8 cellular contexts compared by ENCODE assay signal in the genomic region with DNA sequence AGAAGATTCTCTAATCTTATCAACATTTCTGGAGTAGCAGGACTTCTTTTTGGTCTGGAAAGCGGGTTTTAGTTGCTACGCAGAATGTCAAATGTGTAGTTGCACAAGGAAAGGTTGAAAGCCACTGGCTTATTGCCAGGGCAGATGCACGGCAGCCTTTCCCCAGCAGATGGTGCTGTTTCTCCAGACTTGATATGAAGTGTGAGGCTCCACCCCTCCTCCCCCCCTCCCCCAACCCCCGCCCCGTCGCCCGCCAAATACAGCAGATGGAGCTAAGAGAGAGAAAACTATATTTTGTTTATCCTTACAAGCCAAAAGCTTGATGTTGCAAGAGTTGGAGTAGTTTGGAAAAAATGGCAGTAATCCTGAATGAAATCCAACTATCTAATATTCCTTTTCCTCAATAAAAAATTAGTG. TPM values are rescaled to one million over a fixed set of nuclear protein-coding genes. Genes with fewer than 3 reads are reported as not detected.
A peak's percentile ranks its signal among the peaks of the same experiment; 100 is the strongest.
DNase-seq lines count a peak whose midpoint lies in the region; ATAC-seq and TF ChIP-seq lines count a peak whose summit lies in the region.

No MANE protein-coding gene starts in this region.

- H3K9ac ChIP-seq in fibroblast of lung (ENCODE audit: insufficient read depth, low read length): no peak overlapping the region

- no peak overlapping the region for H2AFZ ChIP-seq in OCI-LY7 (ENCODE audit: low read length)
- no peak overlapping the region for H2AFZ ChIP-seq in fibroblast of lung (ENCODE audit: low read length)

- no peak overlapping the region for H3K27ac Mint-ChIP-seq in neural crest cell (ENCODE audit: unreplicated experiment)
- no peak overlapping the region for H3K27ac Mint-ChIP-seq in stimulated activated naive CD8-positive, alpha-beta T cell treated with anti-CD3 and anti-CD28 coated beads, Interleukin-15, amount 100 ng/mL, for 72 hours

- DNase-seq in DMS153 (lab: John Stamatoyannopoulos, UW) (peak; percentile 53), HuH-7.5 (ENCODE audit: low spot score) (peak; percentile 64), OCI-LY7 (ENCODE audit: low spot score) (peak; percentile 77), activated T-cell treated with anti-CD3 and anti-CD28 coated beads for 48 hours (ENCODE audit: low read depth) (peak; percentile 76), fibroblast of lung (ENCODE audit: low read depth in 2 of 2) (peak; percentile 63 to 93), neural crest cell (ENCODE audit: low read depth, low spot score) (peak; percentile 97)
- peak; percentile 75 to 81 for DNase-seq in stimulated activated naive CD8-positive, alpha-beta T cell treated with anti-CD3 and anti-CD28 coated beads, Interleukin-15, amount 100 ng/mL, for 72 hours

- H3K4me2 ChIP-seq in OCI-LY7 (ENCODE audit: low read length): no peak overlapping the region
- no peak overlapping the region for H3K4me2 ChIP-seq in fibroblast of lung (ENCODE audit: extremely low read depth, insufficient read depth, low read length)

- H3K36me3 Mint-ChIP-seq in neural crest cell (ENCODE audit: low read depth): peaks cover 9% of the 10 kb centered on the region

- CTCF ChIA-PET in OCI-LY7 (lab: Charles Lee; ENCODE audit: unreplicated experiment): interaction anchor here (0.6 to 0.7 kb wide), 4 partner anchors 32 to 1819 kb away, joined by 3 read pairs; no protein-coding TSS in a partner anchor

- H3K79me2 ChIP-seq in OCI-LY7 (ENCODE audit: insufficient read depth, low read depth, low read length) (no peaks in the 10 kb centered on the region), fibroblast of lung (ENCODE audit: control insufficient read depth, insufficient read depth, low read length) (no peaks in the 10 kb centered on the region)

- no peaks in the 10 kb centered on the region for H3K27me3 ChIP-seq in fibroblast of lung (ENCODE audit: control insufficient read depth, insufficient read depth, low read length)

- H3K27ac ChIP-seq in OCI-LY7 (ENCODE audit: low read depth, low read length, poor library complexity, severe bottlenecking): no peak overlapping the region
- H3K27ac ChIP-seq in fibroblast of lung (ENCODE audit: insufficient read depth, low read length): no peak overlapping the region

- no peaks in the 10 kb centered on the region for H3K9me3 Mint-ChIP-seq in neural crest cell
- no peaks in the 10 kb centered on the region for H3K9me3 Mint-ChIP-seq in stimulated activated naive CD8-positive, alpha-beta T cell treated with anti-CD3 and anti-CD28 coated beads, Interleukin-15, amount 100 ng/mL, for 72 hours

- H3K36me3 ChIP-seq in OCI-LY7 (ENCODE audit: insufficient read depth, low read length): peaks cover 93% of the 10 kb centered on the region
- H3K36me3 ChIP-seq in fibroblast of lung (ENCODE audit: control insufficient read depth, insufficient read depth, low read length): peaks cover 2% of the 10 kb centered on the region

- H3K4me3 Mint-ChIP-seq in neural crest cell: no peak overlapping the region
- no peak overlapping the region for H3K4me3 Mint-ChIP-seq in stimulated activated naive CD8-positive, alpha-beta T cell treated with anti-CD3 and anti-CD28 coated beads, Interleukin-15, amount 100 ng/mL, for 72 hours

- H3K4me1 ChIP-seq in OCI-LY7 (ENCODE audit: insufficient read depth, low read length, poor library complexity, severe bottlenecking): no peaks in the 10 kb centered on the region
- H3K4me1 ChIP-seq in fibroblast of lung (ENCODE audit: control insufficient read depth, extremely low read depth, insufficient read depth, low read length): peaks cover 2% of the 10 kb centered on the region

- H4K20me1 ChIP-seq in OCI-LY7 (ENCODE audit: insufficient read depth, low read length) (no peaks in the 10 kb centered on the region), fibroblast of lung (ENCODE audit: control insufficient read depth, extremely low read depth, insufficient read depth, low read length) (no peaks in the 10 kb centered on the region)

- H3K9me2 ChIP-seq in OCI-LY7 (ENCODE audit: insufficient read depth, low read length): no peaks in the 10 kb centered on the region

- ATAC-seq in GM21526 (IDR thresholded peaks at IDR 0.05; ENCODE audit: low FRiP score, unreplicated experiment): peak; percentile 81
- peak; percentile 84 for ATAC-seq in stimulated activated naive CD8-positive, alpha-beta T cell treated with anti-CD3 and anti-CD28 coated beads, Interleukin-15, amount 100 ng/mL, for 72 hours

- BruUV-seq in OCI-LY7 (replicated peaks; lab: Mats Ljungman, UMichigan): no TSS peak

- intact Hi-C loops in OCI-LY7 (cut with micrococcal nuclease; ENCODE audit: unreplicated experiment): loop anchor here (1.0 to 10.0 kb wide), 2 partner anchors 277 to 822 kb away; a partner anchor contains a TSS

- POLR2A ChIA-PET in OCI-LY7 (lab: Charles Lee): no interaction called here

- H3K27me3 Mint-ChIP-seq in neural crest cell (ENCODE audit: low read depth): no peaks in the 10 kb centered on the region
- H3K27me3 Mint-ChIP-seq in stimulated activated naive CD8-positive, alpha-beta T cell treated with anti-CD3 and anti-CD28 coated beads, Interleukin-15, amount 100 ng/mL, for 72 hours: no peaks in the 10 kb centered on the region

- H3K9me3 ChIP-seq in OCI-LY7 (ENCODE audit: low read length) (0 out of 2 replicates have a peak, but pooled peaks cover 7% of the 10 kb centered on the region), fibroblast of lung (ENCODE audit: control insufficient read depth, insufficient read depth, low read depth, low read length) (no peaks in the 10 kb centered on the region)

- TF ChIP-seq CTCF in OCI-LY7 (conservative IDR thresholded peaks at IDR 0.05; ENCODE audit: low read length) (peak; percentile 73), fibroblast of lung (conservative IDR thresholded peaks at IDR 0.05 in 1 of 2, IDR thresholded peaks at IDR 0.05 in 1 of 2; ENCODE audit: low read depth in 1 of 2, low read length in 2 of 2) (peak; percentile 74 to 77), neural crest cell (conservative IDR thresholded peaks at IDR 0.05) (peak; percentile 94)

- H3K4me3 ChIP-seq in OCI-LY7 (ENCODE audit: low read depth, low read length, poor library complexity, severe bottlenecking) (no peak overlapping the region), fibroblast of lung (replicated peaks in 1 of 4; ENCODE audit: control extremely low read depth in 1 of 4, insufficient read depth in 1 of 4, low read depth in 3 of 4, low read length in 4 of 4) (no peak overlapping the region)

- H3K4me1 Mint-ChIP-seq in neural crest cell: peaks cover 18% of the 10 kb centered on the region
- no peaks in the 10 kb centered on the region for H3K4me1 Mint-ChIP-seq in stimulated activated naive CD8-positive, alpha-beta T cell treated with anti-CD3 and anti-CD28 coated beads, Interleukin-15, amount 100 ng/mL, for 72 hours

RNA-seq across cellular contexts. Expression of a gene that starts 32.0 kb away (rescaled TPM):
- 49.7 and 58.7 TPM in 2 replicates for total RNA-seq in OCI-LY7 (2014; rRNA removed; shearing (Covaris generic))
- 64.9 and 70.2 TPM in 2 replicates for total RNA-seq in OCI-LY7 (2022)
- 36.5 and 43.6 TPM in 2 replicates for total RNA-seq in fibroblast of lung
- 17.1 and 22.0 TPM in 2 replicates for polyA plus RNA-seq in fibroblast of lung
- polyA plus RNA-seq in fibroblast of lung (2012): 27.0 and 34.2 TPM in 2 replicates
- 1.1 and 9.8 TPM in 2 replicates for polyA minus RNA-seq in fibroblast of lung (ENCODE audit: low replicate concordance)
- 52.8 and 53.3 TPM in 2 replicates for total RNA-seq in neural crest cell

RNA-seq across cellular contexts. Expression of a gene that starts 32.2 kb away (rescaled TPM):
- 224 and 319 TPM in 2 replicates for total RNA-seq in OCI-LY7 (2014; rRNA removed; shearing (Covaris generic))
- total RNA-seq in OCI-LY7 (2022) (394 and 425 TPM in 2 replicates), fibroblast of lung (160 and 161 TPM in 2 replicates), neural crest cell (582 and 603 TPM in 2 replicates)
- 381 and 461 TPM in 2 replicates for polyA plus RNA-seq in fibroblast of lung
- polyA plus RNA-seq in fibroblast of lung (2012): 318 and 342 TPM in 2 replicates
- polyA minus RNA-seq in fibroblast of lung (ENCODE audit: low replicate concordance): 1.6 and 3.5 TPM in 2 replicates
